Comparison of ENCODE assay signal across 25 cellular contexts in genomic region chr21:15370576-15370975, GRCh38.
DNase-seq lines count a peak whose midpoint lies in the region; ATAC-seq and TF ChIP-seq lines count a peak whose summit lies in the region.
"Had no signal": no experiment of that assay in that cellular context is flagged by ENCODE, and none has a peak within 500 bp of the region (broad histone marks: within the 10 kb centered on the region; RNA-seq: fewer than 3 reads in every experiment).

No MANE protein-coding gene starts in this region.

- no peak for TF ChIP-seq RAD21 in neural cell (conservative IDR thresholded peaks at IDR 0.05)

- DNase-seq in Caki2 (ENCODE audit: low read depth) = peak; percentile 54
- DNase-seq in NCI-H526 (lab: John Stamatoyannopoulos, UW) = peak; percentile 97 to 98
- DNase-seq in foreskin melanocyte = peak; percentile 54
- DNase-seq in NCI-H1436 treated with DMSO at 0.1 percent for 48 hours (lab: John Stamatoyannopoulos, UW) = no peak
- DNase-seq in OCI-M2 (lab: John Stamatoyannopoulos, UW; ENCODE audit: unreplicated experiment) = no peak
- DNase-seq: ACHN; CD8-positive, alpha-beta memory T cell; EL; GF-D8; MM.1S; NCI-H1048; NCI-H1417 treated with DMSO at 0.1 percent for 48 hours; NCI-H187 treated with DMSO at 0.1 percent for 48 hours; NCI-H2107; NCI-H226; NCI-H510A treated with DMSO at 0.1 percent for 48 hours; NCI-H82; Peyer's patch had no signal

- ATAC-seq in GM21529 (IDR thresholded peaks at IDR 0.05; ENCODE audit: unreplicated experiment) (no peak), HG02798 (IDR thresholded peaks at IDR 0.05; ENCODE audit: poor library complexity, unreplicated experiment) (no peak)
- ATAC-seq: HepG2, K562 had no signal

- H4K20me1 ChIP-seq in neural cell (ENCODE audit: insufficient read depth) = no peaks in the 10 kb centered on the region

- no peak overlapping the region for H3K9ac ChIP-seq in neural cell (ENCODE audit: low read length)

- H3K4me2 ChIP-seq in neural cell (ENCODE audit: low read length) = no peak overlapping the region

- H3K27me3 ChIP-seq in neural cell (ENCODE audit: insufficient read depth, low read depth, low read length) = no peaks in the 10 kb centered on the region
- H3K27me3 ChIP-seq: Peyer's patch had no signal

- no peaks in the 10 kb centered on the region for H3K9me3 ChIP-seq in neural cell (ENCODE audit: low read length)

- H3K9me2 ChIP-seq in neural cell (ENCODE audit: insufficient read depth, low read length) = no peaks in the 10 kb centered on the region

- peak overlapping the region; percentile 11 for H3K4me3 ChIP-seq in neural cell (ENCODE audit: low read length)
- H3K4me3 ChIP-seq: K562, Peyer's patch had no signal

- TF ChIP-seq EP300 in neural cell (conservative IDR thresholded peaks at IDR 0.05; ENCODE audit: poor library complexity, severe bottlenecking) = no peak

- H3K79me2 ChIP-seq in neural cell (replicated peaks; ENCODE audit: insufficient read depth, low read length) = no peaks in the 10 kb centered on the region

- no peak for TF ChIP-seq CTCF in neural cell (IDR thresholded peaks at IDR 0.05; ENCODE audit: poor library complexity, severe bottlenecking)

- in situ Hi-C loops in Caki2 (cut with HindIII; ENCODE audit: low pct_unique_long_range_greater_than_20kb, low sequenced_read_pairs) = no loop called here

- peak overlapping the region; percentile 32 for H3K27ac ChIP-seq in neural cell (ENCODE audit: low read length)
- H3K27ac ChIP-seq: C4-2B, HL-60, Peyer's patch had no signal

- H2AFZ ChIP-seq in neural cell (ENCODE audit: low read depth, low read length) = no peak overlapping the region

- H3F3A ChIP-seq in neural cell (ENCODE audit: insufficient read depth, low read length, poor library complexity, severe bottlenecking) = no peaks in the 10 kb centered on the region

- no peaks in the 10 kb centered on the region for H3K36me3 ChIP-seq in neural cell (ENCODE audit: insufficient read depth, low read length)
- H3K36me3 ChIP-seq: Peyer's patch had no signal

TF ChIP-seq in neural cell, 6 proteins besides CTCF, POLR2A, EP300 and RAD21:
- TF ChIP-seq SMC3 (conservative IDR thresholded peaks at IDR 0.05; ENCODE audit: poor library complexity) (no peak), POLR2AphosphoS5 (IDR thresholded peaks at IDR 0.05) (no peak), REST (IDR thresholded peaks at IDR 0.05; ENCODE audit: borderline replicate concordance) (no peak), EZH2 (IDR thresholded peaks at IDR 0.05; ENCODE audit: borderline replicate concordance, insufficient read depth, low read length, poor library complexity, severe bottlenecking) (no peak), MXI1 (conservative IDR thresholded peaks at IDR 0.05; ENCODE audit: poor library complexity, severe bottlenecking) (no peak), TAF1 (IDR thresholded peaks at IDR 0.05; ENCODE audit: low read depth) (no peak)
TF ChIP-seq in neural cell: peak in this region for 0.

Comparison
In these comparisons a context has a peak if more than half of its experiments do, and no peak if none do; other contexts are left out.
1. DNase-seq: peak in Caki2 (single experiment), NCI-H526 (2 of 2) and foreskin melanocyte (single experiment); none in NCI-H1436 treated with DMSO at 0.1 percent for 48 hours (single experiment) and OCI-M2 (single experiment).